In genomic region chr19:30060872-30061556, GRCh38 we compare ENCODE assay signal across 17 cellular contexts.
DNase-seq lines count a peak whose midpoint lies in the region; ATAC-seq and TF ChIP-seq lines count a peak whose summit lies in the region.
"Had no signal": no experiment of that assay in that cellular context is flagged by ENCODE, and none has a peak within 500 bp of the region (broad histone marks: within the 10 kb centered on the region; RNA-seq: fewer than 3 reads in every experiment).

No MANE protein-coding gene starts in this region.

- H3K36me3 ChIP-seq in SK-N-SH (replicated peaks in 1 of 2; ENCODE audit: control insufficient read depth in 1 of 2, insufficient read depth in 2 of 2, low read length in 1 of 2) (no peaks in the 10 kb centered on the region), osteoblast (ENCODE audit: insufficient read depth, low read length) (no peaks in the 10 kb centered on the region), aorta (ENCODE audit: control insufficient read depth in 1 of 2, insufficient read depth in 2 of 2, low read length in 1 of 2) (no peaks in the 10 kb centered on the region)

- H3K4me1 Mint-ChIP-seq in WTC11 = no peaks in the 10 kb centered on the region

- H3K27ac Mint-ChIP-seq in WTC11 = no peak overlapping the region
- H3K27ac Mint-ChIP-seq: HFFc6 had no signal

- H3K79me2 ChIP-seq in SK-N-SH (ENCODE audit: insufficient read depth) (no peaks in the 10 kb centered on the region), osteoblast (ENCODE audit: insufficient read depth, low read length) (no peaks in the 10 kb centered on the region)

- H3K9me3 ChIP-seq in SK-N-SH (no peaks in the 10 kb centered on the region), osteoblast (ENCODE audit: low read depth, low read length) (no peaks in the 10 kb centered on the region), aorta (ENCODE audit: control insufficient read depth, low read length) (no peaks in the 10 kb centered on the region)

- H2AFZ ChIP-seq in SK-N-SH (ENCODE audit: low read depth) (no peak overlapping the region), osteoblast (ENCODE audit: low read length) (no peak overlapping the region)

- H3K9me2 ChIP-seq in SK-N-SH = no peaks in the 10 kb centered on the region

- POLR2A ChIA-PET in SK-N-SH (lab: Yijun Ruan, JAX) = no interaction called here
- POLR2A ChIA-PET in WTC11 (lab: Charles Lee) = no interaction called here

- H3K27ac ChIP-seq in SK-N-SH (ENCODE audit: low read depth in 2 of 2, low read length in 1 of 2) (no peak overlapping the region), osteoblast (ENCODE audit: low read depth, low read length) (no peak overlapping the region), aorta (ENCODE audit: low read depth in 1 of 2, low read length in 2 of 2) (no peak overlapping the region)
- H3K27ac ChIP-seq: C4-2B had no signal

- CTCF ChIA-PET in SK-N-SH (lab: Yijun Ruan, JAX) = interaction anchor here (1.0 to 1.8 kb wide), 2 partner anchors 15 to 90 kb away, joined by 3 to 7 read pairs; no protein-coding TSS in a partner anchor
- CTCF ChIA-PET in WTC11 (lab: Charles Lee) = interaction anchor here (0.6 kb wide), 1 partner anchor 301 kb away, joined by 4 read pairs; no protein-coding TSS in a partner anchor

- peaks cover 10% of the 10 kb centered on the region; the same call in 1 of the 2 replicates for H3K9me3 Mint-ChIP-seq in WTC11
- H3K9me3 Mint-ChIP-seq: HFFc6 had no signal

- H3K36me3 Mint-ChIP-seq in WTC11 = no peaks in the 10 kb centered on the region

- ATAC-seq in SK-N-SH treated with all-trans-retinoic acid at 6 μM for 48 hours (no peak), WTC11 (peak; percentile 59), aorta (ENCODE audit: low FRiP score) (no peak), GM19035 (IDR thresholded peaks at IDR 0.05; ENCODE audit: unreplicated experiment) (no peak)

- no peaks in the 10 kb centered on the region for H3F3A ChIP-seq in SK-N-SH (replicated peaks; ENCODE audit: insufficient read depth)

- no peak for TF ChIP-seq RAD21 in SK-N-SH (IDR thresholded peaks at IDR 0.05; ENCODE audit: low read length)

- WGBS in SK-N-SH (ENCODE audit: low lambda C conversion rate) = 74% methylated on average over 21 of the region's 21 CpGs
- 83 to 85% methylated on average over 21 of the region's 21 CpGs for WGBS in aorta, 2 donors

- DNase-seq in SK-N-SH (peak; percentile 59), GM13977 (ENCODE audit: low spot score) (peak; percentile 20), WTC11 (ENCODE audit: low spot score) (peak; percentile 29), osteoblast (ENCODE audit: insufficient read length, low spot score, missing footprints) (peak; percentile 77), aorta (no peak), NCI-H524 treated with DMSO at 0.1 percent for 48 hours (lab: John Stamatoyannopoulos, UW) (no peak)
- DNase-seq: COR-L47, HFFc6, Kasumi-1, MM.1S, NCI-H1092 treated with DMSO at 0.1 percent for 48 hours, NCI-H2081 treated with DMSO at 0.1 percent for 48 hours, NCI-H510A, Right ventricle myocardium superior had no signal

- TF ChIP-seq EP300 in SK-N-SH (IDR thresholded peaks at IDR 0.05; ENCODE audit: borderline replicate concordance in 1 of 2, low read depth in 1 of 2, low read length in 1 of 2) = no peak

- H3K4me1 ChIP-seq in SK-N-SH (ENCODE audit: control insufficient read depth in 1 of 2, insufficient read depth in 2 of 2, low read depth in 1 of 2, low read length in 1 of 2) (peaks cover 0 to 12% of the 10 kb centered on the region in 2 experiments; a peak in 1 of 4 replicates), osteoblast (ENCODE audit: insufficient read depth, low read length) (no peaks in the 10 kb centered on the region), aorta (ENCODE audit: control insufficient read depth in 1 of 2, insufficient read depth in 2 of 2, low read length in 2 of 2) (no peaks in the 10 kb centered on the region)

- H3K4me2 ChIP-seq in SK-N-SH (no peak overlapping the region), osteoblast (ENCODE audit: insufficient read depth, low read length) (no peak overlapping the region)

- in situ Hi-C loops in GM13977 (cut with MboI; ENCODE audit: low pct_unique_long_range_greater_than_20kb, low sequenced_read_pairs, unreplicated experiment) = no loop called here

- H4K20me1 ChIP-seq in SK-N-SH (ENCODE audit: insufficient read depth) = no peaks in the 10 kb centered on the region
- no peaks in the 10 kb centered on the region for H4K20me1 ChIP-seq in osteoblast (ENCODE audit: insufficient read depth, low read length)

- H3K4me3 ChIP-seq in SK-N-SH (ENCODE audit: low read depth in 2 of 2, low read length in 1 of 2) = no peak overlapping the region
- no peak overlapping the region for H3K4me3 ChIP-seq in osteoblast (ENCODE audit: insufficient read depth, low read length)
- no peak overlapping the region for H3K4me3 ChIP-seq in aorta (ENCODE audit: low read length in 2 of 2)

- H3K27me3 Mint-ChIP-seq in WTC11 (ENCODE audit: low read depth) = no peaks in the 10 kb centered on the region

- H3K27me3 ChIP-seq in SK-N-SH (ENCODE audit: insufficient read depth) (no peaks in the 10 kb centered on the region), osteoblast (ENCODE audit: insufficient read depth, low read length) (no peaks in the 10 kb centered on the region), aorta (ENCODE audit: control insufficient read depth in 1 of 2, insufficient read depth in 2 of 2, low read length in 1 of 2) (no peaks in the 10 kb centered on the region)

- TF ChIP-seq CTCF in SK-N-SH (IDR thresholded peaks at IDR 0.05) (no peak), GM13977 (IDR thresholded peaks at IDR 0.05; ENCODE audit: extremely low read depth, insufficient read depth, missing control alignments) (no peak), WTC11 (IDR thresholded peaks at IDR 0.05) (no peak), osteoblast (IDR thresholded peaks at IDR 0.05; ENCODE audit: extremely low read depth, low read depth, low read length) (no peak)

- intact Hi-C loops in aorta (cut with DNase I) = no loop called here

- no peak overlapping the region for H3K4me3 Mint-ChIP-seq in WTC11
- H3K4me3 Mint-ChIP-seq: HFFc6 had no signal

- H3K9ac ChIP-seq in SK-N-SH = no peak overlapping the region

TF ChIP-seq in SK-N-SH, 30 proteins besides CTCF, POLR2A, EP300 and RAD21:
- TF ChIP-seq MXI1 (IDR thresholded peaks at IDR 0.05; ENCODE audit: low read depth, low read length) = no peak

TF ChIP-seq in SK-N-SH treated with all-trans-retinoic acid at 6 μM for 48 hours, 23 proteins besides CTCF, POLR2A, EP300 and RAD21 (continues in another document):
- no peak for TF ChIP-seq GLIS3 (CRISPR knock-in tag; IDR thresholded peaks at IDR 0.05)
- TF ChIP-seq TSHZ2 (CRISPR knock-in tag; IDR thresholded peaks at IDR 0.05) = no peak
- TF ChIP-seq ZNF70 (CRISPR knock-in tag; IDR thresholded peaks at IDR 0.05) = no peak
- no peak for TF ChIP-seq ARNTL (CRISPR knock-in tag; IDR thresholded peaks at IDR 0.05; ENCODE audit: borderline replicate concordance, low read depth)

TF ChIP-seq in WTC11, 78 proteins besides CTCF, POLR2A, EP300 and RAD21:
- no peak for TF ChIP-seq ZBTB43 (CRISPR knock-in tag; IDR thresholded peaks at IDR 0.05)
- TF ChIP-seq E2F1 (CRISPR knock-in tag; IDR thresholded peaks at IDR 0.05) = no peak
- no peak for TF ChIP-seq ERG (CRISPR knock-in tag; IDR thresholded peaks at IDR 0.05)
- no peak for TF ChIP-seq JUN (CRISPR knock-in tag; IDR thresholded peaks at IDR 0.05)
- TF ChIP-seq CREB1 (CRISPR knock-in tag; IDR thresholded peaks at IDR 0.05) = no peak
- TF ChIP-seq MXD4 (CRISPR knock-in tag; IDR thresholded peaks at IDR 0.05; ENCODE audit: borderline replicate concordance) = no peak
- TF ChIP-seq KAT7 (CRISPR knock-in tag; IDR thresholded peaks at IDR 0.05; ENCODE audit: borderline replicate concordance) = no peak
- TF ChIP-seq FOXJ3 (CRISPR knock-in tag; IDR thresholded peaks at IDR 0.05; ENCODE audit: borderline replicate concordance) = no peak

Comparison
In these comparisons a context has a peak if more than half of its experiments do, and no peak if none do; other contexts are left out.
1. DNase-seq: peak in SK-N-SH (single experiment), GM13977 (single experiment), WTC11 (single experiment) and osteoblast (single experiment); none in aorta (0 of 2) and NCI-H524 treated with DMSO at 0.1 percent for 48 hours (single experiment).